Comparison of ENCODE assay signal across 9 cellular contexts in genomic region chr10:5945561-5946418, GRCh38. TPM values are rescaled to one million over a fixed set of nuclear protein-coding genes. Genes with fewer than 3 reads are reported as not detected.
DNase-seq lines count a peak whose midpoint lies in the region; ATAC-seq and TF ChIP-seq lines count a peak whose summit lies in the region.
"Had no signal": no experiment of that assay in that cellular context is flagged by ENCODE, and none has a peak within 500 bp of the region (broad histone marks: within the 10 kb centered on the region; RNA-seq: fewer than 3 reads in every experiment).

No MANE protein-coding gene starts in this region.

- intact Hi-C loops in lower leg skin (cut with DNase I; ENCODE audit: low total_unique reads) = no loop called here

- DNase-seq in DMS53 (lab: John Stamatoyannopoulos, UW) (peak; percentile 17), DMS53 treated with DMSO at 0.1 percent for 48 hours (lab: John Stamatoyannopoulos, UW; ENCODE audit: unreplicated experiment) (no peak), caudate nucleus (lab: John Stamatoyannopoulos, UW) (peak in 2 of 61 donors; percentile 15 to 35), lower leg skin (ENCODE audit: low spot score in 2 of 2) (peak; percentile 61 to 93), thoracic aorta (ENCODE audit: low spot score) (no peak)
- no peak for DNase-seq in activated CD4-positive, alpha-beta T cell treated with anti-CD3 and anti-CD28 coated beads, Interleukin-2, amount 50 U/mL, for 4 hours

- no peaks in the 10 kb centered on the region for H3K9me3 ChIP-seq in thoracic aorta

- no peak for TF ChIP-seq POLR2A in lower leg skin (IDR thresholded peaks at IDR 0.05)

- ATAC-seq in thoracic aorta (ENCODE audit: insufficient number of reproducible peaks, low FRiP score, low read depth) (peak; percentile 58), GM19467 (IDR thresholded peaks at IDR 0.05; ENCODE audit: unreplicated experiment) (no peak), GM18868 (IDR thresholded peaks at IDR 0.05; ENCODE audit: unreplicated experiment) (no peak)

- H3K4me3 ChIP-seq in lower leg skin (ENCODE audit: low read depth, poor library complexity, severe bottlenecking) (no peak overlapping the region), thoracic aorta (peak overlapping the region; percentile 64)

- TF ChIP-seq CTCF in lower leg skin (IDR thresholded peaks at IDR 0.05) (no peak), thoracic aorta (IDR thresholded peaks at IDR 0.05) (no peak)

- peak overlapping the region; percentile 80 for H3K27ac ChIP-seq in caudate nucleus (ENCODE audit: low read depth, low read length)
- H3K27ac ChIP-seq in thoracic aorta = peak overlapping the region; percentile 97 to 99
- H3K27ac ChIP-seq: 22Rv1 had no signal

- H3K27me3 ChIP-seq in thoracic aorta (replicated peaks; ENCODE audit: insufficient read depth) = no peaks in the 10 kb centered on the region

- H3K36me3 ChIP-seq in thoracic aorta = no peaks in the 10 kb centered on the region

- WGBS in lower leg skin, 2 donors = 15 to 36% methylated on average over 21 of the region's 21 CpGs

- H3K4me1 ChIP-seq in thoracic aorta (ENCODE audit: control insufficient read depth in 1 of 2, low read depth in 2 of 2) = peaks cover 38 to 68% of the 10 kb centered on the region in 2 donors

RNA-seq across cellular contexts. Expression of gene IL15RA, which starts 31.6 kb away (rescaled TPM):
- total RNA-seq in lower leg skin (10 to 100 TPM in 3 of 4 donors, 1 to 10 TPM in 1; 9.3 to 30.8 (median 24.8) TPM), thoracic aorta (10 to 100 TPM; 34.4 to 44.1 TPM)

RNA-seq across cellular contexts. Expression of gene FBH1, which starts 55.7 kb away (rescaled TPM):
- total RNA-seq in lower leg skin (100 to 1,000 TPM in 1 of 4 donors, 10 to 100 TPM in 3; 76.0 to 100 (median 92.2) TPM), thoracic aorta (10 to 100 TPM; 93.7 to 94.1 TPM)

RNA-seq across cellular contexts. Expression of gene ANKRD16, which starts 56.1 kb away (rescaled TPM):
- total RNA-seq in lower leg skin (10 to 100 TPM in 3 of 4 donors, 1 to 10 TPM in 1; 9.0 to 23.3 (median 16.6) TPM), thoracic aorta (10 to 100 TPM; 10.4 to 15.0 TPM)

Comparison
In these comparisons a context has a peak if more than half of its experiments do, and no peak if none do; other contexts are left out.
1. DNase-seq: peak in DMS53 (single experiment) and lower leg skin (2 of 2); none in DMS53 treated with DMSO at 0.1 percent for 48 hours (single experiment), thoracic aorta (single experiment) and activated CD4-positive, alpha-beta T cell treated with anti-CD3 and anti-CD28 coated beads, Interleukin-2, amount 50 U/mL, for 4 hours (0 of 2).